14 cellular contexts compared by ENCODE assay signal in the genomic region with DNA sequence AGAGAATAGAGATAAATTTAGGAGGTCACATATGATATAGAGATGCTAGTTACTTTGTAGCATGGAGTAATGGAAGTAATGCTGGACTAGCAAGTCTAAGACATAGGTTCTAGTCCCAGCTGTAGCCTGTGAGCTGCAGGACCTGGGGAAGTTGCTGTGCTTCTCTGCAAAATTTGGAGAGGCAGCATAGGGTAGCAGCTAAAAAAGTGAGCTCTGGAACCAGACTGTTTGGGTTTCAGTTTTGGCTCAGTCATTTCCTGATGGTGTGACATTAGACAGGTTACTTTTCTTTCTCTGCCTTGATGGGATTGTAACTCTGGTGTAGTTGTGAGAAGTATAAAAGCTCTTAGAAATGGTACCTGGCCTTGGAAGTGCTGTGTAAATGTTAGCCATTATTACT. TPM values are rescaled to one million over a fixed set of nuclear protein-coding genes. Genes with fewer than 3 reads are reported as not detected.
DNase-seq lines count a peak whose midpoint lies in the region; ATAC-seq and TF ChIP-seq lines count a peak whose summit lies in the region.
"Had no signal": no experiment of that assay in that cellular context is flagged by ENCODE, and none has a peak within 500 bp of the region (broad histone marks: within the 10 kb centered on the region; RNA-seq: fewer than 3 reads in every experiment).

No MANE protein-coding gene starts in this region.

- no peak for DNase-seq in activated T-cell treated with anti-CD3 and anti-CD28 coated beads, Interleukin-2, amount 50 U/mL, for 4 hours
- no peak for DNase-seq in activated T-cell treated with anti-CD3 and anti-CD28 coated beads, Interleukin-2, amount 50 U/mL, for 48 hours
- DNase-seq in activated T-helper 2 cell treated with anti-CD3 and anti-CD28 coated beads, Interferon-gamma antibody, Interleukin-2, Interleukin-4, amounts not matched to agents 10 μg/mL and 5 μg/mL and 100 μg/mL, durations not matched to agents 14 hours and 24 hours and 36 hours (ENCODE audit: low spot score): no peak
- DNase-seq in smooth muscle cell (lab: John Stamatoyannopoulos, UW; ENCODE audit: unreplicated experiment): no peak
- DNase-seq in DMS79 (lab: John Stamatoyannopoulos, UW): no peak
- DNase-seq in uterus: no peak
- no peak for DNase-seq in adrenal gland
- DNase-seq: caudate nucleus, DMS53, left ventricle myocardium inferior, NCI-H1092, NCI-H510A, nucleus accumbens had no signal

- TF ChIP-seq POLR2A in uterus (IDR thresholded peaks at IDR 0.05) (no peak), adrenal gland (IDR thresholded peaks at IDR 0.05) (no peak)

- H3K27ac Mint-ChIP-seq in activated T-helper 2 cell treated with anti-CD3 and anti-CD28 coated beads, Interferon-gamma antibody, Interleukin-2, Interleukin-4, amounts not matched to agents 10 μg/mL and 5 μg/mL and 100 μg/mL, durations not matched to agents 14 hours and 24 hours and 36 hours: peak overlapping the region; percentile 74

- H3K79me2 ChIP-seq in smooth muscle cell (ENCODE audit: low read depth): peaks cover 27% of the 10 kb centered on the region

- peaks cover 49% of the 10 kb centered on the region for H3K36me3 Mint-ChIP-seq in activated T-cell treated with anti-CD3 and anti-CD28 coated beads, Interleukin-2, amount 50 U/mL, for 4 hours (ENCODE audit: insufficient read depth)
- peaks cover 70% of the 10 kb centered on the region for H3K36me3 Mint-ChIP-seq in activated T-helper 2 cell treated with anti-CD3 and anti-CD28 coated beads, Interferon-gamma antibody, Interleukin-2, Interleukin-4, amounts not matched to agents 10 μg/mL and 5 μg/mL and 100 μg/mL, durations not matched to agents 14 hours and 24 hours and 36 hours (ENCODE audit: low read depth)

- no peak for ATAC-seq in activated T-cell treated with anti-CD3 and anti-CD28 coated beads, Interleukin-2, amount 50 U/mL, for 4 hours
- peak; percentile 24 for ATAC-seq in HG02973 (IDR thresholded peaks at IDR 0.05; ENCODE audit: unreplicated experiment)

- peak overlapping the region; percentile 36 for H3K9ac ChIP-seq in smooth muscle cell (ENCODE audit: low read depth)

- H3K9me3 ChIP-seq in smooth muscle cell (replicated peaks; ENCODE audit: low read depth): no peaks in the 10 kb centered on the region
- no peaks in the 10 kb centered on the region for H3K9me3 ChIP-seq in uterus
- H3K9me3 ChIP-seq in adrenal gland (replicated peaks in 1 of 3): no peaks in the 10 kb centered on the region
- H3K9me3 ChIP-seq: left ventricle myocardium inferior had no signal

- H3K4me3 Mint-ChIP-seq in activated T-cell treated with anti-CD3 and anti-CD28 coated beads, Interleukin-2, amount 50 U/mL, for 4 hours: peak overlapping the region; percentile 42
- H3K4me3 Mint-ChIP-seq in activated T-helper 2 cell treated with anti-CD3 and anti-CD28 coated beads, Interferon-gamma antibody, Interleukin-2, Interleukin-4, amounts not matched to agents 10 μg/mL and 5 μg/mL and 100 μg/mL, durations not matched to agents 14 hours and 24 hours and 36 hours (ENCODE audit: low read depth): peak overlapping the region; percentile 63

- peaks cover 3% of the 10 kb centered on the region for H3F3A ChIP-seq in smooth muscle cell (ENCODE audit: low read depth)

- no peaks in the 10 kb centered on the region for H3K9me3 Mint-ChIP-seq in activated T-cell treated with anti-CD3 and anti-CD28 coated beads, Interleukin-2, amount 50 U/mL, for 4 hours
- no peaks in the 10 kb centered on the region for H3K9me3 Mint-ChIP-seq in activated T-helper 2 cell treated with anti-CD3 and anti-CD28 coated beads, Interferon-gamma antibody, Interleukin-2, Interleukin-4, amounts not matched to agents 10 μg/mL and 5 μg/mL and 100 μg/mL, durations not matched to agents 14 hours and 24 hours and 36 hours

- H4K20me1 ChIP-seq in smooth muscle cell (ENCODE audit: low read depth): no peaks in the 10 kb centered on the region

- H3K27me3 ChIP-seq in smooth muscle cell (ENCODE audit: low read depth) (no peaks in the 10 kb centered on the region), uterus (no peaks in the 10 kb centered on the region), adrenal gland (no peaks in the 10 kb centered on the region)

- H3K27ac ChIP-seq in smooth muscle cell (ENCODE audit: low read depth) (no peak overlapping the region), uterus (no peak overlapping the region), adrenal gland (no peak overlapping the region)
- H3K27ac ChIP-seq: left ventricle myocardium inferior had no signal

- H3K4me3 ChIP-seq in smooth muscle cell (no peak overlapping the region), uterus (no peak overlapping the region), adrenal gland (no peak overlapping the region)
- H3K4me3 ChIP-seq: left ventricle myocardium inferior had no signal

- intact Hi-C loops in activated T-helper 2 cell treated with anti-CD3 and anti-CD28 coated beads, Interferon-gamma antibody, Interleukin-2, Interleukin-4, amounts not matched to agents 10 μg/mL and 5 μg/mL and 100 μg/mL, durations not matched to agents 14 hours and 24 hours and 36 hours (cut with micrococcal nuclease): loop anchor here (10.0 kb wide), 1 partner anchor 1690 kb away; the partner anchor contains the start of gene PRDX6
- intact Hi-C loops in uterus (cut with DNase I; ENCODE audit: low total_unique reads) (loop anchor here (5.0 kb wide), 1 partner anchor 748 kb away; the partner anchor contains the start of gene SUCO), adrenal gland (cut with DNase I) (no loop called here)

- no peak overlapping the region for H3K4me2 ChIP-seq in smooth muscle cell

- peaks cover 63% of the 10 kb centered on the region for H3K4me1 Mint-ChIP-seq in activated T-cell treated with anti-CD3 and anti-CD28 coated beads, Interleukin-2, amount 50 U/mL, for 4 hours (ENCODE audit: low read depth)
- H3K4me1 Mint-ChIP-seq in activated T-helper 2 cell treated with anti-CD3 and anti-CD28 coated beads, Interferon-gamma antibody, Interleukin-2, Interleukin-4, amounts not matched to agents 10 μg/mL and 5 μg/mL and 100 μg/mL, durations not matched to agents 14 hours and 24 hours and 36 hours (ENCODE audit: low read depth): peaks cover 35% of the 10 kb centered on the region

- H2AFZ ChIP-seq in smooth muscle cell (ENCODE audit: low read depth): no peak overlapping the region

- H3K27me3 Mint-ChIP-seq in activated T-cell treated with anti-CD3 and anti-CD28 coated beads, Interleukin-2, amount 50 U/mL, for 4 hours (ENCODE audit: low read depth): no peaks in the 10 kb centered on the region
- no peaks in the 10 kb centered on the region for H3K27me3 Mint-ChIP-seq in activated T-helper 2 cell treated with anti-CD3 and anti-CD28 coated beads, Interferon-gamma antibody, Interleukin-2, Interleukin-4, amounts not matched to agents 10 μg/mL and 5 μg/mL and 100 μg/mL, durations not matched to agents 14 hours and 24 hours and 36 hours (ENCODE audit: low read depth)

- TF ChIP-seq CTCF in smooth muscle cell (IDR thresholded peaks at IDR 0.05; ENCODE audit: borderline replicate concordance, insufficient read depth, poor library complexity, severe bottlenecking) (no peak), uterus (IDR thresholded peaks at IDR 0.05) (no peak), adrenal gland (IDR thresholded peaks at IDR 0.05) (no peak)

- H3K36me3 ChIP-seq in smooth muscle cell (ENCODE audit: low read depth) (peaks cover 21% of the 10 kb centered on the region), uterus (no peaks in the 10 kb centered on the region), adrenal gland (replicated peaks in 1 of 2) (peaks cover 0 to 56% of the 10 kb centered on the region in 2 donors)

- H3K4me1 ChIP-seq in smooth muscle cell (ENCODE audit: low read depth) (peaks cover 5% of the 10 kb centered on the region), uterus (peaks cover 0 to 4% of the 10 kb centered on the region in 2 donors), adrenal gland (replicated peaks in 1 of 2) (peaks cover 4 to 37% of the 10 kb centered on the region in 2 donors)

RNA-seq across cellular contexts. Expression of gene METTL13, which starts 3.3 kb away (rescaled TPM):
- total RNA-seq in activated T-cell treated with anti-CD3 and anti-CD28 coated beads, Interleukin-2, amount 50 U/mL, for 4 hours: 10 to 100 TPM; 68.6 to 83.3 (median 77.7) TPM
- 50.0 and 53.6 TPM in 2 replicates for total RNA-seq in activated T-helper 2 cell treated with anti-CD3 and anti-CD28 coated beads, Interferon-gamma antibody, Interleukin-2, Interleukin-4, amounts not matched to agents 10 μg/mL and 5 μg/mL and 100 μg/mL, durations not matched to agents 14 hours and 24 hours and 36 hours
- total RNA-seq in smooth muscle cell (18.3 and 19.2 TPM in 2 replicates), uterus (10 to 100 TPM in 2 of 4 donors, 1 to 10 TPM in 2; 6.7 to 23.0 (median 12.3) TPM), adrenal gland (10 to 100 TPM; 22.7 to 38.3 (median 32.7) TPM)
- polyA plus RNA-seq in smooth muscle cell (17.5 and 19.5 TPM in 2 replicates), adrenal gland (10 to 100 TPM in 2 of 3 donors, 1 to 10 TPM in 1; 9.6 to 37.1 (median 12.3) TPM)

RNA-seq across cellular contexts. Expression of gene VAMP4, which starts 42.9 kb away (rescaled TPM):
- total RNA-seq in activated T-cell treated with anti-CD3 and anti-CD28 coated beads, Interleukin-2, amount 50 U/mL, for 4 hours: 1 to 10 TPM; 6.4 to 8.0 (median 6.9) TPM
- 10.2 and 11.8 TPM in 2 replicates for total RNA-seq in activated T-helper 2 cell treated with anti-CD3 and anti-CD28 coated beads, Interferon-gamma antibody, Interleukin-2, Interleukin-4, amounts not matched to agents 10 μg/mL and 5 μg/mL and 100 μg/mL, durations not matched to agents 14 hours and 24 hours and 36 hours
- 15.2 and 27.4 TPM in 2 replicates for total RNA-seq in smooth muscle cell
- 14.8 and 17.4 TPM in 2 replicates for polyA plus RNA-seq in smooth muscle cell
- 10 to 100 TPM in 3 of 4 donors, 1 to 10 TPM in 1; 8.2 to 30.2 (median 19.5) TPM for total RNA-seq in uterus
- total RNA-seq in adrenal gland: 10 to 100 TPM in 6 of 8 donors, 1 to 10 TPM in 2; 7.1 to 23.5 (median 16.4) TPM
- polyA plus RNA-seq in adrenal gland: 10 to 100 TPM in 1 of 3 donors, 1 to 10 TPM in 2; 6.1 to 23.7 (median 7.7) TPM

RNA-seq across cellular contexts. Expression of gene DNM3, which starts 56.5 kb away (rescaled TPM):
- under 1 TPM; 0.35 to 0.58 (median 0.38) TPM for total RNA-seq in activated T-cell treated with anti-CD3 and anti-CD28 coated beads, Interleukin-2, amount 50 U/mL, for 4 hours
- total RNA-seq in activated T-helper 2 cell treated with anti-CD3 and anti-CD28 coated beads, Interferon-gamma antibody, Interleukin-2, Interleukin-4, amounts not matched to agents 10 μg/mL and 5 μg/mL and 100 μg/mL, durations not matched to agents 14 hours and 24 hours and 36 hours: 0.37 and 0.41 TPM in 2 replicates
- 3.0 TPM in 2 replicates for total RNA-seq in smooth muscle cell
- polyA plus RNA-seq in smooth muscle cell: 1.7 and 1.8 TPM in 2 replicates
- total RNA-seq in uterus: 10 to 100 TPM in 3 of 4 donors, 1 to 10 TPM in 1; 4.7 to 49.2 (median 14.6) TPM
- 10 to 100 TPM; 14.2 to 47.2 (median 23.9) TPM for total RNA-seq in adrenal gland
- polyA plus RNA-seq in adrenal gland: 10 to 100 TPM in 1 of 3 donors, 1 to 10 TPM in 2; 7.2 to 12.6 (median 9.8) TPM

Comparison
In these comparisons a context has a peak if more than half of its experiments do, and no peak if none do; other contexts are left out.
1. intact Hi-C loops: an anchor here in activated T-helper 2 cell treated with anti-CD3 and anti-CD28 coated beads, Interferon-gamma antibody, Interleukin-2, Interleukin-4, amounts not matched to agents 10 μg/mL and 5 μg/mL and 100 μg/mL, durations not matched to agents 14 hours and 24 hours and 36 hours (10.0 kb wide) and uterus (5.0 kb wide); none called in adrenal gland.